ENCODE assay signal across 27 cellular contexts in the genomic region with DNA sequence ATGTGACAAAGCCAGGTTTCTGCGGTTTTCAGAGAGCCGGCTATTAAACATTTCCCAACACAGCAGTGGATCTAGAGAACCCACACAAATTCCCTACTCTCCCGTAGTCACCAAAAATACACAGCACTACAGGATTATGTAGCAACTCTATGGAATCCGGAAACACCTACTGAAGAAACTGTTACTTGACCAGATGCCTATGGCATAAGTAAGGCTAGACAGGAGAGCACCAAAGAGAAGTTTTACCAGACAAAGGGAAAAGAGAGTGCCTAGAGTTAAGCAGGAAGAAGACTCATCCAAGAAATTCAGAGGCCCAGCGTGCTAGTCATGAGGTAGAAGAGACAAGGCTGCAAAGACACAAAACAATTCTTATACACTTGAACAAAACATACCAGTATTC.
A peak's percentile ranks its signal among the peaks of the same experiment; 100 is the strongest.
DNase-seq lines count a peak whose midpoint lies in the region; ATAC-seq and TF ChIP-seq lines count a peak whose summit lies in the region.
"Had no signal": no experiment of that assay in that cellular context is flagged by ENCODE, and none has a peak within 500 bp of the region (broad histone marks: within the 10 kb centered on the region; RNA-seq: fewer than 3 reads in every experiment).

No MANE protein-coding gene starts in this region.

- H3K14ac ChIP-seq in trophoblast cell (ENCODE audit: low read length) = no peak overlapping the region

- no peaks in the 10 kb centered on the region for H3K9me2 ChIP-seq in GM23248 (ENCODE audit: insufficient read depth)
- H3K9me2 ChIP-seq: SK-N-SH had no signal

- H3K4me2 ChIP-seq in GM23248 (ENCODE audit: unreplicated experiment) (no peak overlapping the region), trophoblast cell (ENCODE audit: low read length) (no peak overlapping the region)
- H3K4me2 ChIP-seq: SK-N-SH had no signal

- no peak overlapping the region for H2AK5ac ChIP-seq in trophoblast cell (ENCODE audit: low read length)

- H3K4me1 ChIP-seq in GM23248 (ENCODE audit: insufficient read depth) = 0 out of 2 replicates have a peak, but pooled peaks cover 10% of the 10 kb centered on the region
- H3K4me1 ChIP-seq in trophoblast cell (ENCODE audit: control insufficient read depth in 1 of 2, insufficient read depth in 2 of 2, low read length in 2 of 2) = no peaks in the 10 kb centered on the region
- H3K4me1 ChIP-seq: Peyer's patch had no signal

- H3K27me3 ChIP-seq in GM23248 (replicated peaks; ENCODE audit: insufficient read depth) (no peaks in the 10 kb centered on the region), trophoblast cell (ENCODE audit: insufficient read depth, low read length) (no peaks in the 10 kb centered on the region)
- H3K27me3 ChIP-seq: heart right ventricle, left lung, Peyer's patch had no signal

- DNase-seq in GM23248 = peak; percentile 21
- peak; percentile 87 for DNase-seq in SK-MEL-5 (ENCODE audit: low read depth, low spot score)
- peak; percentile 37 for DNase-seq in fibroblast of the aortic adventitia (ENCODE audit: low read depth)
- peak; percentile 67 to 90 for DNase-seq in trophoblast cell
- no peak for DNase-seq in GDM1 (lab: John Stamatoyannopoulos, UW)
- no peak for DNase-seq in Right ventricle myocardium inferior (ENCODE audit: missing footprints)
- DNase-seq: activated CD4-positive, alpha-beta T cell treated with anti-CD3 and anti-CD28 coated beads, Interleukin-2, amount 10 ng/mL, durations not matched to agents 7 days and 5 days; activated CD8-positive, alpha-beta memory T cell treated with anti-CD3 and anti-CD28 coated beads, Interleukin-2, amount 10 ng/mL, durations not matched to agents 7 days and 5 days; activated naive CD4-positive, alpha-beta T cell treated with Interleukin-2 at 50 U/mL for 16 hours; activated T-cell treated with anti-CD3 and anti-CD28 coated beads, Interleukin-2, amount 50 U/mL, for 72 hours; amniotic stem cell; dermis blood vessel endothelial cell; heart right ventricle; KBM-7; left lung; NCI-H1436 treated with DMSO at 0.1 percent for 48 hours; NCI-H2107; NCI-H524; Peyer's patch; right cardiac atrium; SK-N-SH; stimulated activated naive CD4-positive, alpha-beta T cell treated with Interleukin-2 at 50 U/mL for 16 hours; T-helper 17 cell had no signal

- in situ Hi-C loops in GM23248 (cut with MboI) (no loop called here), SK-MEL-5 (cut with HindIII; ENCODE audit: low pct_unique_long_range_greater_than_20kb, low sequenced_read_pairs) (no loop called here)

- no peak for ATAC-seq in HG03432 (IDR thresholded peaks at IDR 0.05; ENCODE audit: unreplicated experiment)
- no peak for ATAC-seq in Right ventricle myocardium inferior
- no peak for ATAC-seq in GM18520 (IDR thresholded peaks at IDR 0.05; ENCODE audit: unreplicated experiment)
- ATAC-seq: activated CD8-positive, alpha-beta memory T cell treated with anti-CD3 and anti-CD28 coated beads, Interleukin-2, amount 10 ng/mL, durations not matched to agents 7 days and 5 days; activated T-cell treated with anti-CD3 and anti-CD28 coated beads, Interleukin-2, amount 50 U/mL, for 72 hours; heart right ventricle; left lung; natural killer cell treated with Interleukin-12 subunit alpha and Interleukin-12 subunit beta and Interleukin-15 and Interleukin-18, amount 100 ng/mL, for 72 hours; right cardiac atrium; T-helper 17 cell had no signal

- H3K79me2 ChIP-seq in GM23248 (ENCODE audit: insufficient read depth) (no peaks in the 10 kb centered on the region), trophoblast cell (ENCODE audit: control insufficient read depth, insufficient read depth, low read length, poor library complexity) (no peaks in the 10 kb centered on the region)

- no peak overlapping the region for H4K91ac ChIP-seq in trophoblast cell (ENCODE audit: low read depth, low read length)

- no peak overlapping the region for H3K18ac ChIP-seq in trophoblast cell (ENCODE audit: low read length)

- intact Hi-C loops in Right ventricle myocardium inferior (cut with DNase I) = no loop called here

- H2BK12ac ChIP-seq in trophoblast cell (ENCODE audit: low read length) = no peak overlapping the region

- H4K12ac ChIP-seq in trophoblast cell (ENCODE audit: low read depth, low read length) = no peak overlapping the region

- no peak overlapping the region for H4K8ac ChIP-seq in trophoblast cell (ENCODE audit: low read depth, low read length)

- 0 out of 2 replicates have a peak, but pooled peaks cover 3% of the 10 kb centered on the region for H3K36me3 ChIP-seq in GM23248 (ENCODE audit: low read depth)
- no peaks in the 10 kb centered on the region for H3K36me3 ChIP-seq in trophoblast cell (ENCODE audit: control insufficient read depth in 1 of 2, insufficient read depth in 2 of 2, low read length in 2 of 2)
- H3K36me3 ChIP-seq: heart right ventricle, left lung, thoracic aorta had no signal

- no peak overlapping the region for H3K27ac ChIP-seq in GM23248
- no peak overlapping the region for H3K27ac ChIP-seq in trophoblast cell (ENCODE audit: low read depth, low read length)
- H3K27ac ChIP-seq: heart right ventricle, left lung, Peyer's patch, thoracic aorta had no signal

- H3K4ac ChIP-seq in trophoblast cell (ENCODE audit: low read depth, low read length) = no peak overlapping the region

- H3K4me3 ChIP-seq in GM23248 (no peak overlapping the region), fibroblast of the aortic adventitia (ENCODE audit: low read depth, low read length) (no peak overlapping the region), trophoblast cell (ENCODE audit: low read depth, low read length) (no peak overlapping the region)
- H3K4me3 ChIP-seq: heart right ventricle, left lung, Peyer's patch, thoracic aorta had no signal

- H2BK5ac ChIP-seq in trophoblast cell (ENCODE audit: low read depth, low read length, poor library complexity) = no peak overlapping the region

- no peak overlapping the region for H3K23ac ChIP-seq in trophoblast cell (ENCODE audit: low read length)

- 0 out of 2 replicates have a peak, but pooled peaks cover 9% of the 10 kb centered on the region for H3F3A ChIP-seq in GM23248 (ENCODE audit: insufficient read depth)

- no peak for TF ChIP-seq CTCF in fibroblast of the aortic adventitia (IDR thresholded peaks at IDR 0.05; ENCODE audit: insufficient read depth, low read length)

- H3K9me3 ChIP-seq in GM23248 (ENCODE audit: low read depth) = no peaks in the 10 kb centered on the region
- H3K9me3 ChIP-seq in trophoblast cell (ENCODE audit: insufficient read depth, low read depth, low read length) = no peaks in the 10 kb centered on the region
- H3K9me3 ChIP-seq: heart right ventricle, left lung, Peyer's patch, SK-N-SH, thoracic aorta had no signal

- H4K20me1 ChIP-seq in GM23248 (ENCODE audit: insufficient read depth) = no peaks in the 10 kb centered on the region

- no peaks in the 10 kb centered on the region for H3K79me1 ChIP-seq in trophoblast cell (ENCODE audit: low read length)

- WGBS in GM23248 (ENCODE audit: low coverage in 1 of 2, low lambda C conversion rate in 2 of 2, missing lambda C conversion rate in 2 of 2), 2 experiments = 93 to 95% methylated on average over 5 of the region's 5 CpGs
- WGBS in trophoblast cell (ENCODE audit: extremely low coverage, insufficient coverage, insufficient read length) = no CpG with 5 or more reads among the region's 5 CpGs

- H3K9ac ChIP-seq in GM23248 (no peak overlapping the region), trophoblast cell (ENCODE audit: low read length) (no peak overlapping the region)
- H3K9ac ChIP-seq: SK-N-SH had no signal

- no peak overlapping the region for H2BK120ac ChIP-seq in trophoblast cell (ENCODE audit: insufficient read depth, low read length, poor library complexity)

- no peak overlapping the region for H2AFZ ChIP-seq in GM23248
- no peak overlapping the region for H2AFZ ChIP-seq in trophoblast cell (ENCODE audit: insufficient read depth, low read length, poor library complexity)

Comparison
In these comparisons a context has a peak if more than half of its experiments do, and no peak if none do; other contexts are left out.
1. DNase-seq: peak in GM23248 (single experiment), SK-MEL-5 (single experiment), fibroblast of the aortic adventitia (single experiment) and trophoblast cell (2 of 2); none in GDM1 (single experiment) and Right ventricle myocardium inferior (single experiment).